In the genomic region with DNA sequence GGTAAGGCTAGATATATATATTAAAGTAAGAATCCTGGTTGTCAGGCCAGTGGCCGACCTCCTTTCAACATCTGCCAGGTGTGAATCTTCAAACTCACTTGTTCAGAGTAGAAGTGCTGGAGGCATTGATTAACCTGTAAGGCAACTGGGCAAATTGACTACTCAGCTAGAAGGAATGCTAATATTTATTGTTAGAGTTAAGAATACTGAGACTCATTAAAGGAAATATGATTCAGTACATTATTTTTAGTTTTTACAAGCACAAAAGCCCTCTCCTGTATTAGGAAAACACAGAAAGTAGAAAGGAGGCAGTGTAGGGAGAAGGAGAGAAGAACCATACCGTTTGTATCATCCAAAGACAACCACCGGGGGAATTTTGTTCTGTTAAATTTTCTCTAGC, we compare ENCODE assay signal across 18 cellular contexts. TPM values are rescaled to one million over a fixed set of nuclear protein-coding genes. Genes with fewer than 3 reads are reported as not detected.
DNase-seq lines count a peak whose midpoint lies in the region; ATAC-seq, FAIRE-seq and TF ChIP-seq lines count a peak whose summit lies in the region.
"Had no signal": no experiment of that assay in that cellular context is flagged by ENCODE, and none has a peak within 500 bp of the region (broad histone marks: within the 10 kb centered on the region; RNA-seq: fewer than 3 reads in every experiment).

No MANE protein-coding gene starts in this region.

- TF ChIP-seq POLR2A in GM12878 (IDR thresholded peaks at IDR 0.05; ENCODE audit: low read depth, low read length) = no peak

- H2AFZ ChIP-seq in GM12878 (ENCODE audit: control insufficient read depth, low read depth, low read length) = no peak overlapping the region

- RAD21 ChIA-PET in GM12878 (lab: Charles Lee; ENCODE audit: unreplicated experiment) = interaction anchor here (0.7 to 2.4 kb wide), 8 partner anchors 27 to 145 kb away, joined by 3 to 10 read pairs (median 6); partner anchors contain the start of gene RIPOR2

- no peak for ATAC-seq in activated CD8-positive, alpha-beta T cell treated with anti-CD3 and anti-CD28 coated beads for 36 hours
- ATAC-seq in activated CD8-positive, alpha-beta T cell treated with anti-CD3 and anti-CD28 coated beads, Interleukin-2, amount 10 ng/mL, durations not matched to agents 7 days and 5 days = no peak
- ATAC-seq in GM12878 = no peak
- ATAC-seq in natural killer cell treated with Interleukin-12 subunit alpha and Interleukin-12 subunit beta and Interleukin-15 and Interleukin-18, amount 100 ng/mL, for 72 hours = no peak
- ATAC-seq in GM21526 (IDR thresholded peaks at IDR 0.05; ENCODE audit: low FRiP score, unreplicated experiment) = no peak
- ATAC-seq: A549, gastroesophageal sphincter had no signal

- H3K79me2 ChIP-seq in GM12878 (ENCODE audit: control insufficient read depth, insufficient read depth, low read length) = peaks cover 2% of the 10 kb centered on the region

- CTCF ChIA-PET in activated CD8-positive, alpha-beta T cell treated with anti-CD3 and anti-CD28 coated beads for 36 hours (lab: Charles Lee) = interaction anchor here (0.6 to 6.1 kb wide), 16 partner anchors 9 to 145 kb away, joined by 3 to 53 read pairs (median 6); partner anchors contain the start of gene RIPOR2
- CTCF ChIA-PET in activated CD8-positive, alpha-beta T cell treated with anti-CD3 and anti-CD28 coated beads, Interleukin-2, amount 10 ng/mL, durations not matched to agents 7 days and 5 days (lab: Charles Lee) = interaction anchor here (0.6 to 3.1 kb wide), 18 partner anchors 9 to 189 kb away, joined by 3 to 26 read pairs (median 5); no protein-coding TSS in a partner anchor
- CTCF ChIA-PET in GM12878 (lab: Yijun Ruan, JAX) = interaction anchor here (0.9 to 11.2 kb wide), 15 partner anchors 8 to 189 kb away, joined by 3 to 84 read pairs (median 4); no protein-coding TSS in a partner anchor

- H3K9ac ChIP-seq in GM12878 (ENCODE audit: control insufficient read depth, insufficient read depth, low read length) = no peak overlapping the region

- DNase-seq in activated CD8-positive, alpha-beta T cell treated with anti-CD3 and anti-CD28 coated beads for 36 hours = no peak
- no peak for DNase-seq in activated CD8-positive, alpha-beta T cell treated with anti-CD3 and anti-CD28 coated beads, Interleukin-2, amount 10 ng/mL, durations not matched to agents 7 days and 5 days
- DNase-seq in LNCaP clone FGC (ENCODE audit: low read depth) (peak; percentile 17), GM12878 (ENCODE audit: low read depth, low spot score) (no peak), ecto neural progenitor cell (ENCODE audit: low spot score) (no peak), NCI-H1436 treated with DMSO at 0.1 percent for 48 hours (lab: John Stamatoyannopoulos, UW) (no peak)
- no peak for DNase-seq in natural killer cell treated with Interleukin-12 subunit alpha and Interleukin-12 subunit beta and Interleukin-15 and Interleukin-18, amount 100 ng/mL, for 72 hours (ENCODE audit: low spot score)
- DNase-seq: amniotic stem cell, cerebellar nuclear complex, NCI-H1092, nephron progenitor cell had no signal

- no peak for TF ChIP-seq EP300 in GM12878 (IDR thresholded peaks at IDR 0.05; ENCODE audit: borderline replicate concordance in 1 of 2, control insufficient read depth in 1 of 2, low read depth in 2 of 2, low read length in 2 of 2)

- peaks cover 9% of the 10 kb centered on the region; the same call in 2 of the 3 replicates for H3K9me3 ChIP-seq in GM12878 (replicated peaks; ENCODE audit: control insufficient read depth, insufficient read depth, low read length)

- H3K9me3 Mint-ChIP-seq in activated CD8-positive, alpha-beta T cell treated with anti-CD3 and anti-CD28 coated beads for 36 hours = peaks cover 13% of the 10 kb centered on the region
- peaks cover 13% of the 10 kb centered on the region for H3K9me3 Mint-ChIP-seq in activated CD8-positive, alpha-beta T cell treated with anti-CD3 and anti-CD28 coated beads, Interleukin-2, amount 10 ng/mL, durations not matched to agents 7 days and 5 days (ENCODE audit: insufficient read depth)
- peaks cover 3% of the 10 kb centered on the region for H3K9me3 Mint-ChIP-seq in natural killer cell treated with Interleukin-12 subunit alpha and Interleukin-12 subunit beta and Interleukin-15 and Interleukin-18, amount 100 ng/mL, for 72 hours

- no TSS peak for BruUV-seq in GM12878 (replicated peaks; lab: Mats Ljungman, UMichigan)

- H3K4me1 Mint-ChIP-seq in activated CD8-positive, alpha-beta T cell treated with anti-CD3 and anti-CD28 coated beads for 36 hours (ENCODE audit: low read depth) = peaks cover 79% of the 10 kb centered on the region
- H3K4me1 Mint-ChIP-seq in activated CD8-positive, alpha-beta T cell treated with anti-CD3 and anti-CD28 coated beads, Interleukin-2, amount 10 ng/mL, durations not matched to agents 7 days and 5 days (ENCODE audit: low read depth) = peaks cover 57% of the 10 kb centered on the region
- peaks cover 70 to 71% of the 10 kb centered on the region in 2 donors for H3K4me1 Mint-ChIP-seq in natural killer cell treated with Interleukin-12 subunit alpha and Interleukin-12 subunit beta and Interleukin-15 and Interleukin-18, amount 100 ng/mL, for 72 hours (ENCODE audit: low read depth in 2 of 2)

- no peak overlapping the region for H3K4me3 Mint-ChIP-seq in activated CD8-positive, alpha-beta T cell treated with anti-CD3 and anti-CD28 coated beads for 36 hours
- no peak overlapping the region for H3K4me3 Mint-ChIP-seq in activated CD8-positive, alpha-beta T cell treated with anti-CD3 and anti-CD28 coated beads, Interleukin-2, amount 10 ng/mL, durations not matched to agents 7 days and 5 days
- peak overlapping the region; percentile 81 for H3K4me3 Mint-ChIP-seq in natural killer cell treated with Interleukin-12 subunit alpha and Interleukin-12 subunit beta and Interleukin-15 and Interleukin-18, amount 100 ng/mL, for 72 hours
- H3K4me3 Mint-ChIP-seq: nephron progenitor cell had no signal

- TF ChIP-seq CTCF in activated CD8-positive, alpha-beta T cell treated with anti-CD3 and anti-CD28 coated beads for 36 hours (IDR thresholded peaks at IDR 0.05) = no peak
- TF ChIP-seq CTCF in LNCaP clone FGC (IDR thresholded peaks at IDR 0.05; ENCODE audit: control insufficient read depth, extremely low read depth, insufficient read depth) (no peak), GM12878 (IDR thresholded peaks at IDR 0.05 in 2 of 3, conservative IDR thresholded peaks at IDR 0.05 in 1 of 3; ENCODE audit: control insufficient read depth in 2 of 3, extremely low read depth in 1 of 3, insufficient read depth in 1 of 3, low read depth in 3 of 3, low read length in 3 of 3) (no peak)

- 0 out of 2 replicates have a peak overlapping the region, but pooled peaks have one; percentile 77 for H3K4me2 ChIP-seq in GM12878 (ENCODE audit: control insufficient read depth, insufficient read depth)
- H3K4me2 ChIP-seq: A549 had no signal

- WGBS in GM12878 (ENCODE audit: insufficient coverage, insufficient replicate concordance, low lambda C conversion rate, missing lambda C conversion rate) = 47% methylated on average over 3 of the region's 3 CpGs

- H3K27me3 ChIP-seq in GM12878 (replicated peaks in 1 of 2; ENCODE audit: control insufficient read depth in 2 of 2, insufficient read depth in 2 of 2, low read length in 1 of 2) = no peaks in the 10 kb centered on the region
- H3K27me3 ChIP-seq: gastroesophageal sphincter had no signal

- in situ Hi-C loops in GM12878 (cut with MboI) = no loop called here

- intact Hi-C loops in activated CD8-positive, alpha-beta T cell treated with anti-CD3 and anti-CD28 coated beads for 36 hours (cut with micrococcal nuclease) = no loop called here
- intact Hi-C loops in GM12878 (cut with micrococcal nuclease; ENCODE audit: unreplicated experiment) = loop anchor here (2.0 kb wide), 1 partner anchor 51 kb away; no protein-coding TSS in a partner anchor

- no peak for TF ChIP-seq RAD21 in GM12878 (IDR thresholded peaks at IDR 0.05; ENCODE audit: insufficient read depth, low read depth, low read length)

- no peaks in the 10 kb centered on the region for H4K20me1 ChIP-seq in GM12878 (ENCODE audit: control insufficient read depth, insufficient read depth)

- H3K4me3 ChIP-seq in LNCaP clone FGC (ENCODE audit: low read depth, low read length) (no peak overlapping the region), GM12878 (no peak overlapping the region)
- H3K4me3 ChIP-seq: A549, gastroesophageal sphincter, lung had no signal

- peak overlapping the region; percentile 97 for H3K27ac Mint-ChIP-seq in activated CD8-positive, alpha-beta T cell treated with anti-CD3 and anti-CD28 coated beads for 36 hours
- H3K27ac Mint-ChIP-seq in activated CD8-positive, alpha-beta T cell treated with anti-CD3 and anti-CD28 coated beads, Interleukin-2, amount 10 ng/mL, durations not matched to agents 7 days and 5 days = no peak overlapping the region
- H3K27ac Mint-ChIP-seq in natural killer cell treated with Interleukin-12 subunit alpha and Interleukin-12 subunit beta and Interleukin-15 and Interleukin-18, amount 100 ng/mL, for 72 hours = peak overlapping the region; percentile 91 to 92
- H3K27ac Mint-ChIP-seq: nephron progenitor cell had no signal

- H3K4me1 ChIP-seq in GM12878 (ENCODE audit: control insufficient read depth, insufficient read depth, low read length) = peaks cover 21% of the 10 kb centered on the region
- H3K4me1 ChIP-seq: A549, gastroesophageal sphincter had no signal

- no peak overlapping the region for H3K27ac ChIP-seq in GM12878 (ENCODE audit: control insufficient read depth, insufficient read depth)
- H3K27ac ChIP-seq: A549, gastroesophageal sphincter had no signal

- SMC1A ChIA-PET in GM12878 (lab: Charles Lee; ENCODE audit: uncharacterized antibody, unreplicated experiment) = interaction anchor here (0.7 to 6.5 kb wide), 20 partner anchors 8 to 189 kb away, joined by 3 to 47 read pairs (median 4); partner anchors contain the start of gene RIPOR2

- H3K36me3 Mint-ChIP-seq in activated CD8-positive, alpha-beta T cell treated with anti-CD3 and anti-CD28 coated beads for 36 hours (ENCODE audit: low read depth) = peaks cover 70% of the 10 kb centered on the region
- H3K36me3 Mint-ChIP-seq in activated CD8-positive, alpha-beta T cell treated with anti-CD3 and anti-CD28 coated beads, Interleukin-2, amount 10 ng/mL, durations not matched to agents 7 days and 5 days (ENCODE audit: low read depth) = peaks cover 76% of the 10 kb centered on the region
- H3K36me3 Mint-ChIP-seq in natural killer cell treated with Interleukin-12 subunit alpha and Interleukin-12 subunit beta and Interleukin-15 and Interleukin-18, amount 100 ng/mL, for 72 hours = peaks cover 21% of the 10 kb centered on the region

- H3K27me3 Mint-ChIP-seq in activated CD8-positive, alpha-beta T cell treated with anti-CD3 and anti-CD28 coated beads for 36 hours = no peaks in the 10 kb centered on the region
- no peaks in the 10 kb centered on the region for H3K27me3 Mint-ChIP-seq in activated CD8-positive, alpha-beta T cell treated with anti-CD3 and anti-CD28 coated beads, Interleukin-2, amount 10 ng/mL, durations not matched to agents 7 days and 5 days (ENCODE audit: low read depth)
- H3K27me3 Mint-ChIP-seq in natural killer cell treated with Interleukin-12 subunit alpha and Interleukin-12 subunit beta and Interleukin-15 and Interleukin-18, amount 100 ng/mL, for 72 hours = no peaks in the 10 kb centered on the region

- FAIRE-seq in GM12878 (lab: Jason Lieb, UNC) = no peak
- FAIRE-seq: A549, endothelial cell of umbilical vein, urothelium cell line had no signal

- POLR2A ChIA-PET in activated CD8-positive, alpha-beta T cell treated with anti-CD3 and anti-CD28 coated beads for 36 hours (lab: Charles Lee) = interaction anchor here (0.7 to 2.9 kb wide), 12 partner anchors 10 to 178 kb away, joined by 3 to 22 read pairs (median 5); no protein-coding TSS in a partner anchor
- POLR2A ChIA-PET in activated CD8-positive, alpha-beta T cell treated with anti-CD3 and anti-CD28 coated beads, Interleukin-2, amount 10 ng/mL, durations not matched to agents 7 days and 5 days (lab: Charles Lee) = interaction anchor here (1.3 to 2.0 kb wide), 2 partner anchors 11 to 28 kb away, joined by 3 to 9 read pairs; no protein-coding TSS in a partner anchor
- POLR2A ChIA-PET in GM12878 (lab: Charles Lee) = interaction anchor here (0.5 to 1.5 kb wide), 3 partner anchors 8 to 133 kb away, joined by 3 to 4 read pairs (median 3); no protein-coding TSS in a partner anchor

- no peaks in the 10 kb centered on the region for H3K36me3 ChIP-seq in GM12878 (ENCODE audit: control insufficient read depth in 2 of 2, insufficient read depth in 2 of 2, low read length in 1 of 2)
- H3K36me3 ChIP-seq: gastroesophageal sphincter had no signal

RNA-seq across cellular contexts. Expression of gene RIPOR2, which starts 53.5 kb away (rescaled TPM):
- 10 to 100 TPM; 88.3 to 96.3 TPM for total RNA-seq in activated CD8-positive, alpha-beta T cell treated with anti-CD3 and anti-CD28 coated beads for 36 hours
- total RNA-seq in activated CD8-positive, alpha-beta T cell treated with anti-CD3 and anti-CD28 coated beads, Interleukin-2, amount 10 ng/mL, durations not matched to agents 7 days and 5 days = 100 to 1,000 TPM; 154 to 156 TPM
- 176 and 194 TPM in 2 replicates for total RNA-seq in GM12878 (2013; cell fraction: nucleolus; rRNA removed)
- total RNA-seq in GM12878 (2014; rRNA removed) = 38.6 and 38.9 TPM in 2 replicates
- 38.7 and 40.5 TPM in 2 replicates for total RNA-seq in GM12878 (2014; rRNA removed; fragmentation: Illumina TruSeq; extraction: Trizol)
- 37.9 and 41.1 TPM in 2 replicates for total RNA-seq in GM12878 (2021)
- 19.2 TPM for polyA plus RNA-seq in GM12878 (2011; ENCODE audit: low read depth)
- 47.4 and 48.2 TPM in 2 replicates for polyA plus RNA-seq in GM12878 (2011; rRNA removed)
- 31.8 and 32.2 TPM in 2 replicates for polyA plus RNA-seq in GM12878 (2011; cell fraction: cytosol; rRNA removed)
- polyA plus RNA-seq in GM12878 (2011; cell fraction: nucleus; rRNA removed) = 24.3 and 24.9 TPM in 2 replicates
- 21.1 and 21.5 TPM in 2 replicates for polyA plus RNA-seq in GM12878 (2012)
- polyA plus RNA-seq in GM12878 (2014; fragmentation: Illumina TruSeq; extraction: Trizol) = 44.9 and 49.9 TPM in 2 replicates
- 10 to 100 TPM; 22.2 to 23.6 TPM for polyA plus RNA-seq in GM12878 (2014; fragmentation: Nextera tagmentation; extraction: Ambion mirVana)
- polyA plus RNA-seq in GM12878 (2014; rRNA removed) = 28.9 and 30.8 TPM in 2 replicates
- polyA plus RNA-seq in GM12878 (2016; fragmentation: Nextera tagmentation; extraction: Ambion mirVana) = 10 to 100 TPM; 25.9 TPM
- 66.1 and 82.5 TPM in 2 replicates for polyA minus RNA-seq in GM12878 (2011; rRNA and poly(A)+ RNA removed)
- polyA minus RNA-seq in GM12878 (2011; cell fraction: cytosol; rRNA and poly(A)+ RNA removed) = 17.1 and 17.3 TPM in 2 replicates
- 31.1 and 44.0 TPM in 2 replicates for polyA minus RNA-seq in GM12878 (2011; cell fraction: nucleus; rRNA and poly(A)+ RNA removed)
- 10 to 100 TPM; 58.7 to 88.4 TPM for total RNA-seq in natural killer cell treated with Interleukin-12 subunit alpha and Interleukin-12 subunit beta and Interleukin-15 and Interleukin-18, amount 100 ng/mL, for 72 hours
- total RNA-seq: endothelial cell of umbilical vein, pulmonary artery endothelial cell had no signal
